17 cellular contexts compared by ENCODE assay signal in genomic region chr13:79805317-79805716, GRCh38.
DNase-seq lines count a peak whose midpoint lies in the region; ATAC-seq and TF ChIP-seq lines count a peak whose summit lies in the region.
"Had no signal": no experiment of that assay in that cellular context is flagged by ENCODE, and none has a peak within 500 bp of the region (broad histone marks: within the 10 kb centered on the region; RNA-seq: fewer than 3 reads in every experiment).

No MANE protein-coding gene starts in this region.

- H3K4me2 ChIP-seq in BLaER1 treated with 17β-estradiol and CSF1 and Interleukin-3, amounts not matched to agents 10 nM and 100 nM: peak overlapping the region in 7 of 11 experiments; percentile 1 to 76 (median 24); a peak in 9 of 22 replicates
- no peak overlapping the region for H3K4me2 ChIP-seq in mesendoderm (ENCODE audit: low read length)
- H3K4me2 ChIP-seq: A549, KMS-11 had no signal

- peaks cover 0 to 3% of the 10 kb centered on the region in 2 donors for H3K27me3 Mint-ChIP-seq in natural killer cell treated with Interleukin-12 subunit alpha and Interleukin-12 subunit beta and Interleukin-15 and Interleukin-18, amount 100 ng/mL, for 72 hours
- H3K27me3 Mint-ChIP-seq: CD4-positive, alpha-beta memory T cell had no signal

- H3K18ac ChIP-seq in mesendoderm (ENCODE audit: low read length): no peak overlapping the region

- H3K36me3 Mint-ChIP-seq in natural killer cell treated with Interleukin-12 subunit alpha and Interleukin-12 subunit beta and Interleukin-15 and Interleukin-18, amount 100 ng/mL, for 72 hours: no peaks in the 10 kb centered on the region
- H3K36me3 Mint-ChIP-seq: CD4-positive, alpha-beta memory T cell had no signal

- no peak for TF ChIP-seq CTCF in WERI-Rb-1 (IDR thresholded peaks at IDR 0.05; ENCODE audit: low read depth, low read length)

- H3K27ac Mint-ChIP-seq in natural killer cell treated with Interleukin-12 subunit alpha and Interleukin-12 subunit beta and Interleukin-15 and Interleukin-18, amount 100 ng/mL, for 72 hours: no peak overlapping the region
- H3K27ac Mint-ChIP-seq: CD4-positive, alpha-beta memory T cell had no signal

- no peak overlapping the region for H3K9ac ChIP-seq in BLaER1 treated with 17β-estradiol and CSF1 and Interleukin-3, amounts not matched to agents 10 nM and 100 nM
- H3K9ac ChIP-seq in HUES6 (ENCODE audit: low read length) (no peak overlapping the region), mesendoderm (ENCODE audit: low read length) (no peak overlapping the region)
- H3K9ac ChIP-seq: KMS-11 had no signal

- H2BK5ac ChIP-seq in mesendoderm (ENCODE audit: low read length): no peak overlapping the region

- H3K9me3 ChIP-seq in BLaER1 treated with 17β-estradiol and CSF1 and Interleukin-3, amounts not matched to agents 10 nM and 100 nM (replicated peaks in 1 of 11): peaks cover 9 to 22% (median 17%) of the 10 kb centered on the region in 11 experiments; a peak in 20 of 22 replicates
- no peaks in the 10 kb centered on the region for H3K9me3 ChIP-seq in HUES6 (ENCODE audit: control insufficient read depth, insufficient read depth, low read depth, low read length)
- no peaks in the 10 kb centered on the region for H3K9me3 ChIP-seq in WERI-Rb-1 (ENCODE audit: severe bottlenecking)
- H3K9me3 ChIP-seq: A549, MG63 had no signal

- H4K8ac ChIP-seq in mesendoderm (ENCODE audit: low read depth, low read length): no peak overlapping the region

- no peak overlapping the region for H3K27ac ChIP-seq in BLaER1 treated with 17β-estradiol and CSF1 and Interleukin-3, amounts not matched to agents 10 nM and 100 nM
- H3K27ac ChIP-seq in HUES6 (ENCODE audit: low read depth, low read length) (peak overlapping the region; percentile 51; the same call in 1 of the 2 replicates), WERI-Rb-1 (no peak overlapping the region), mesendoderm (ENCODE audit: low read depth, low read length) (peak overlapping the region; percentile 67)
- H3K27ac ChIP-seq: A549, KMS-11 had no signal

- H3K4me3 ChIP-seq in BLaER1 treated with 17β-estradiol and CSF1 and Interleukin-3, amounts not matched to agents 10 nM and 100 nM: no peak overlapping the region
- H3K4me3 ChIP-seq in HUES6 (ENCODE audit: low read depth, low read length): no peak overlapping the region
- no peak overlapping the region for H3K4me3 ChIP-seq in WERI-Rb-1 (ENCODE audit: low read depth, low read length)
- H3K4me3 ChIP-seq in mesendoderm (ENCODE audit: low read length): no peak overlapping the region
- H3K4me3 ChIP-seq: A549, MG63 had no signal

- H3K79me1 ChIP-seq in mesendoderm (ENCODE audit: low read length): no peaks in the 10 kb centered on the region

- peaks cover 19 to 43% (median 36%) of the 10 kb centered on the region in 10 experiments; a peak in 19 of 20 replicates for H3K4me1 ChIP-seq in BLaER1 treated with 17β-estradiol and CSF1 and Interleukin-3, amounts not matched to agents 10 nM and 100 nM
- H3K4me1 ChIP-seq in HUES6 (ENCODE audit: control insufficient read depth, insufficient read depth, low read length) (peaks cover 38% of the 10 kb centered on the region), mesendoderm (ENCODE audit: control insufficient read depth, low read depth, low read length) (peaks cover 12% of the 10 kb centered on the region)

- H3K56ac ChIP-seq in mesendoderm (ENCODE audit: low read length): no peak overlapping the region

- no peak overlapping the region for H4K5ac ChIP-seq in mesendoderm (ENCODE audit: low read length)

- H3K4ac ChIP-seq in mesendoderm (ENCODE audit: low read depth, low read length): no peak overlapping the region

- peaks cover 3% of the 10 kb centered on the region for H3K9me3 Mint-ChIP-seq in natural killer cell treated with Interleukin-12 subunit alpha and Interleukin-12 subunit beta and Interleukin-15 and Interleukin-18, amount 100 ng/mL, for 72 hours

- DNase-seq in WERI-Rb-1: peak; percentile 7
- peak; percentile 85 for DNase-seq in mesendoderm
- DNase-seq in NCI-H510A (lab: John Stamatoyannopoulos, UW): no peak
- DNase-seq in natural killer cell treated with Interleukin-12 subunit alpha and Interleukin-12 subunit beta and Interleukin-15 and Interleukin-18, amount 100 ng/mL, for 72 hours (ENCODE audit: low spot score): no peak
- DNase-seq in NCI-H748 (lab: John Stamatoyannopoulos, UW; ENCODE audit: unreplicated experiment): no peak
- DNase-seq: CD4-positive, alpha-beta memory T cell; DMS79; GDM1; MG63; NCI-H187 treated with DMSO at 0.1 percent for 48 hours; NCI-H446; NCI-H82 had no signal

- no peak overlapping the region for H2BK15ac ChIP-seq in mesendoderm (replicated peaks; ENCODE audit: low read depth)

- no peaks in the 10 kb centered on the region for H3K36me3 ChIP-seq in BLaER1 treated with 17β-estradiol and CSF1 and Interleukin-3, amounts not matched to agents 10 nM and 100 nM
- H3K36me3 ChIP-seq in HUES6 (ENCODE audit: control insufficient read depth, insufficient read depth, low read length) (no peaks in the 10 kb centered on the region), WERI-Rb-1 (no peaks in the 10 kb centered on the region), mesendoderm (ENCODE audit: control insufficient read depth, insufficient read depth, low read length) (no peaks in the 10 kb centered on the region)
- H3K36me3 ChIP-seq: MG63 had no signal

- H2AK5ac ChIP-seq in mesendoderm (ENCODE audit: low read length): no peak overlapping the region

- H4K20me1 ChIP-seq in BLaER1 treated with 17β-estradiol and CSF1 and Interleukin-3, amounts not matched to agents 10 nM and 100 nM: no peaks in the 10 kb centered on the region

- WGBS in mesendoderm (ENCODE audit: extremely low coverage, insufficient coverage, low lambda C conversion rate): no CpG with 5 or more reads among the region's 1 CpG

- no peaks in the 10 kb centered on the region for H3K79me2 ChIP-seq in mesendoderm (ENCODE audit: control insufficient read depth, insufficient read depth, low read length)

- H3K4me3 Mint-ChIP-seq in natural killer cell treated with Interleukin-12 subunit alpha and Interleukin-12 subunit beta and Interleukin-15 and Interleukin-18, amount 100 ng/mL, for 72 hours: no peak overlapping the region
- H3K4me3 Mint-ChIP-seq: CD4-positive, alpha-beta memory T cell had no signal

- no peak overlapping the region for H3K23ac ChIP-seq in mesendoderm (ENCODE audit: low read length)

- no peak for ATAC-seq in natural killer cell treated with Interleukin-12 subunit alpha and Interleukin-12 subunit beta and Interleukin-15 and Interleukin-18, amount 100 ng/mL, for 72 hours
- ATAC-seq: A549, HepG2 had no signal

- H3K4me1 Mint-ChIP-seq in natural killer cell treated with Interleukin-12 subunit alpha and Interleukin-12 subunit beta and Interleukin-15 and Interleukin-18, amount 100 ng/mL, for 72 hours (ENCODE audit: low read depth in 2 of 2): peaks cover 16 to 21% of the 10 kb centered on the region in 2 donors
- H3K4me1 Mint-ChIP-seq: CD4-positive, alpha-beta memory T cell had no signal

- H3K27me3 ChIP-seq in BLaER1 treated with 17β-estradiol and CSF1 and Interleukin-3, amounts not matched to agents 10 nM and 100 nM: no peaks in the 10 kb centered on the region
- no peaks in the 10 kb centered on the region for H3K27me3 ChIP-seq in HUES6 (ENCODE audit: control insufficient read depth, insufficient read depth, low read length)
- H3K27me3 ChIP-seq in WERI-Rb-1 (ENCODE audit: insufficient read depth, low read depth, severe bottlenecking): no peaks in the 10 kb centered on the region
- no peaks in the 10 kb centered on the region for H3K27me3 ChIP-seq in mesendoderm (ENCODE audit: insufficient read depth, low read length, poor library complexity)
- H3K27me3 ChIP-seq: MG63 had no signal

- no peak overlapping the region for H2BK120ac ChIP-seq in mesendoderm (ENCODE audit: low read depth, low read length)

Comparison
In these comparisons a context has a peak if more than half of its experiments do, and no peak if none do; other contexts are left out.
1. H3K27ac ChIP-seq: peak in HUES6 (single experiment) and mesendoderm (single experiment); none in BLaER1 treated with 17β-estradiol and CSF1 and Interleukin-3, amounts not matched to agents 10 nM and 100 nM (0 of 11) and WERI-Rb-1 (single experiment).
2. DNase-seq: peak in WERI-Rb-1 (single experiment) and mesendoderm (single experiment); none in NCI-H510A (single experiment), natural killer cell treated with Interleukin-12 subunit alpha and Interleukin-12 subunit beta and Interleukin-15 and Interleukin-18, amount 100 ng/mL, for 72 hours (single experiment) and NCI-H748 (single experiment).